Comparison of ENCODE assay signal across 26 cellular contexts in the genomic region with DNA sequence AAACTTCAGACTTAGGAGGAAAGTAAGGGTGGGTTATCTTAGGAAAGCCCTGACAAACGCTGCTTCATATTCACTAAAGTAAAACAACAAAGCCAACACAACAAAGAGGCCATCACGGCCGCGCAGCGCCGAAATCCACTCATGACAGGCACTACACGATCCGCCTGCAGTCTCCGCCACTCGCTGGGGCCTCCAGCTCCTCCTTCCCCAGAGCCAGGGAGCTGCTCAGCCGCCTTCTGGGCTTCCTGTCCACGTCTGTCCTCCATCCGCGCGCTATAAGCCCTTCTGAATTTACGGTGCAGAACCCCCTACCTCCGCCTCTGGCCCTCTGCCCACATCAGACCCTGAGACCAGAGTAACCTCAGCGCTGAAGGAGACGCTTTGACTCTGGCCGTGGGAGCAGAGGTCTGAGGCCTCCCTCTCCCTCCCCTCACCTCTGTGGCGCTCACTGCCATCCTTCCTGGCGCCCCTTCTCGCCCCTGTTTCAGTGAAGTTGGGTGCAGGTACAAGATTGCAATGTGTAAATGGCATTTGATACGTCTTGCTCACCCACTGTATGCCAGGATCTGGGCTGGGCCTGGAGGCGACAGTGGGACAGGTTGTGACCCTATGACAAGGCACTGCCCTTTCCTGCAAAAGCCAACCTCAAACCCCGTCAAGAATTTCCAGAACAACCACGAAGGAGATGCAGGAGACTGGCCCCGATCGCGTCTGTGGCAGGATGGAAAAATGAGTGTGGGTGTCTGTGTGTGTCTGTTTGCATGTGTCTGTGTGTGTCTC.
A peak's percentile ranks its signal among the peaks of the same experiment; 100 is the strongest.
DNase-seq lines count a peak whose midpoint lies in the region; ATAC-seq, FAIRE-seq and TF ChIP-seq lines count a peak whose summit lies in the region.
"Had no signal": no experiment of that assay in that cellular context is flagged by ENCODE, and none has a peak within 500 bp of the region (broad histone marks: within the 10 kb centered on the region; RNA-seq: fewer than 3 reads in every experiment).

No MANE protein-coding gene starts in this region.

- no peak overlapping the region for H2AK5ac ChIP-seq in H9 (ENCODE audit: insufficient read length, low read length)
- H2AK5ac ChIP-seq in trophoblast cell (ENCODE audit: low read length), result no peak overlapping the region

- no peaks in the 10 kb centered on the region; the same call in 1 of the 2 replicates for H3K27me3 Mint-ChIP-seq in H9 (ENCODE audit: low read depth)
- H3K27me3 Mint-ChIP-seq: activated B cell treated with CpG ODN at 0.5 μM for 24 hours had no signal

- H3K4me2 ChIP-seq in BLaER1 (peak overlapping the region; percentile 68), H9 (ENCODE audit: insufficient read depth, insufficient read length, low read length) (no peak overlapping the region), trophoblast cell (ENCODE audit: low read length) (no peak overlapping the region)

- H2AFZ ChIP-seq in H9 (ENCODE audit: low read length), result no peak overlapping the region
- H2AFZ ChIP-seq in trophoblast cell (ENCODE audit: insufficient read depth, low read length, poor library complexity), result no peak overlapping the region

- DNase-seq in H9, result no peak
- DNase-seq in kidney, result peak; percentile 53
- DNase-seq in trophoblast cell, result no peak
- no peak for DNase-seq in colonic mucosa
- DNase-seq in NCI-H1417 (lab: John Stamatoyannopoulos, UW), result no peak
- DNase-seq: activated B cell treated with CpG ODN at 0.5 μM for 24 hours; activated naive CD4-positive, alpha-beta T cell treated with anti-CD3 and anti-CD28 coated beads, Interleukin-2, amount 50 U/mL, for 16 hours; activated T-cell treated with anti-CD3 and anti-CD28 coated beads, Interleukin-2, amount 50 U/mL, for 1 hour; caudate nucleus; erythroblast; foreskin keratinocyte; HCEC 1CT; hypothalamus; NCI-H1694; NCI-H2171; NCI-H526 treated with DMSO at 0.1 percent for 48 hours; RPMI8226; T1000 had no signal

- WGBS in H9 (ENCODE audit: extremely low coverage, insufficient read length, low lambda C conversion rate), result no CpG with 5 or more reads among the region's 30 CpGs
- WGBS in trophoblast cell (ENCODE audit: extremely low coverage, insufficient coverage, insufficient read length), result no CpG with 5 or more reads among the region's 30 CpGs

- H3K56ac ChIP-seq in H9 (ENCODE audit: insufficient read length, low read depth, low read length), result no peak overlapping the region

- H3K36me3 ChIP-seq in BLaER1 (no peaks in the 10 kb centered on the region), kidney (ENCODE audit: control insufficient read depth in 1 of 2, insufficient read depth in 2 of 2, low read length in 2 of 2) (no peaks in the 10 kb centered on the region), trophoblast cell (ENCODE audit: control insufficient read depth in 1 of 2, insufficient read depth in 2 of 2, low read length in 2 of 2) (no peaks in the 10 kb centered on the region), colonic mucosa (no peaks in the 10 kb centered on the region)
- H3K36me3 ChIP-seq: vagina had no signal

- H3K4me1 ChIP-seq in BLaER1, result peaks cover 36% of the 10 kb centered on the region
- no peaks in the 10 kb centered on the region for H3K4me1 ChIP-seq in H9 (ENCODE audit: insufficient read depth, low read length)
- H3K4me1 ChIP-seq in kidney (ENCODE audit: control insufficient read depth in 1 of 2, insufficient read depth in 1 of 2, low read depth in 1 of 2, low read length in 2 of 2), result no peaks in the 10 kb centered on the region
- peaks cover 0 to under 1% of the 10 kb centered on the region in 2 experiments for H3K4me1 ChIP-seq in trophoblast cell (ENCODE audit: control insufficient read depth in 1 of 2, insufficient read depth in 2 of 2, low read length in 2 of 2)
- H3K4me1 ChIP-seq in colonic mucosa, result no peaks in the 10 kb centered on the region
- H3K4me1 ChIP-seq: foreskin keratinocyte had no signal

- H3T11ph ChIP-seq in H9 (ENCODE audit: low read length), result no peak overlapping the region

- H4K8ac ChIP-seq in H9 (replicated peaks; ENCODE audit: insufficient read length, low read depth, low read length) (no peak overlapping the region), trophoblast cell (ENCODE audit: low read depth, low read length) (no peak overlapping the region)

- 0 out of 2 replicates have a peak, but pooled peaks cover 8% of the 10 kb centered on the region for H3K27me3 ChIP-seq in BLaER1
- no peaks in the 10 kb centered on the region for H3K27me3 ChIP-seq in H9 (ENCODE audit: insufficient read depth, low read length)
- no peaks in the 10 kb centered on the region for H3K27me3 ChIP-seq in trophoblast cell (ENCODE audit: insufficient read depth, low read length)
- no peaks in the 10 kb centered on the region for H3K27me3 ChIP-seq in colonic mucosa
- H3K27me3 ChIP-seq: foreskin keratinocyte, vagina had no signal

- no peak overlapping the region for H2BK20ac ChIP-seq in H9 (ENCODE audit: low read depth, low read length, poor library complexity, severe bottlenecking)

- H3K14ac ChIP-seq in H9 (ENCODE audit: insufficient read depth, low read length) (no peak overlapping the region), trophoblast cell (ENCODE audit: low read length) (no peak overlapping the region)

- H3K18ac ChIP-seq in H9 (ENCODE audit: insufficient read length, low read depth, low read length), result no peak overlapping the region
- no peak overlapping the region for H3K18ac ChIP-seq in trophoblast cell (ENCODE audit: low read length)

- no peak overlapping the region for H2BK15ac ChIP-seq in H9 (ENCODE audit: low read depth, low read length)

- H3K23ac ChIP-seq in H9 (ENCODE audit: insufficient read length, low read depth, low read length), result no peak overlapping the region
- no peak overlapping the region for H3K23ac ChIP-seq in trophoblast cell (ENCODE audit: low read length)

- no peak overlapping the region for H3K4me3 Mint-ChIP-seq in H9
- H3K4me3 Mint-ChIP-seq: activated B cell treated with CpG ODN at 0.5 μM for 24 hours had no signal

- no peaks in the 10 kb centered on the region for H3K23me2 ChIP-seq in H9 (ENCODE audit: insufficient read length, low read depth, low read length, poor library complexity, severe bottlenecking)

- intact Hi-C loops in kidney (cut with DNase I), result no loop called here
- intact Hi-C loops in colonic mucosa (cut with DNase I), result no loop called here

- no peaks in the 10 kb centered on the region for H3K9me3 Mint-ChIP-seq in H9
- H3K9me3 Mint-ChIP-seq: activated B cell treated with CpG ODN at 0.5 μM for 24 hours had no signal

- H4K12ac ChIP-seq in trophoblast cell (ENCODE audit: low read depth, low read length), result no peak overlapping the region

- H3K27ac ChIP-seq in BLaER1, result no peak overlapping the region
- H3K27ac ChIP-seq in H9 (ENCODE audit: insufficient read length, low read depth, low read length), result no peak overlapping the region
- H3K27ac ChIP-seq in kidney (ENCODE audit: low read depth in 2 of 2, low read length in 2 of 2), result no peak overlapping the region
- H3K27ac ChIP-seq in trophoblast cell (ENCODE audit: low read depth, low read length), result no peak overlapping the region
- no peak overlapping the region for H3K27ac ChIP-seq in colonic mucosa
- H3K27ac ChIP-seq: foreskin keratinocyte, vagina had no signal

- H3K79me1 ChIP-seq in H9 (ENCODE audit: insufficient read depth, low read depth, low read length, poor library complexity, severe bottlenecking), result no peaks in the 10 kb centered on the region
- H3K79me1 ChIP-seq in trophoblast cell (ENCODE audit: low read length), result no peaks in the 10 kb centered on the region

- FAIRE-seq in kidney (lab: Jason Lieb, UNC), result no peak
- FAIRE-seq: G401.6, GM18507 had no signal

- ATAC-seq in GM18907 (IDR thresholded peaks at IDR 0.05; ENCODE audit: unreplicated experiment), result no peak
- ATAC-seq in GM19467 (IDR thresholded peaks at IDR 0.05; ENCODE audit: unreplicated experiment), result no peak
- ATAC-seq: foreskin keratinocyte, right cardiac atrium had no signal

- TF ChIP-seq CTCF in H9 (conservative IDR thresholded peaks at IDR 0.05), result no peak
- TF ChIP-seq CTCF in kidney (IDR thresholded peaks at IDR 0.05; ENCODE audit: borderline replicate concordance, extremely low read depth, insufficient read depth), result no peak
- TF ChIP-seq CTCF in colonic mucosa (IDR thresholded peaks at IDR 0.05), result no peak

- H3K79me2 ChIP-seq in H9 (ENCODE audit: insufficient read depth, low read length) (no peaks in the 10 kb centered on the region), trophoblast cell (ENCODE audit: control insufficient read depth, insufficient read depth, low read length, poor library complexity) (no peaks in the 10 kb centered on the region)

- no peaks in the 10 kb centered on the region; a peak in 1 of 7 replicates for H3K36me3 Mint-ChIP-seq in H9 (ENCODE audit: insufficient read depth in 1 of 3, low read depth in 3 of 3)

- H3K9ac ChIP-seq in BLaER1, result no peak overlapping the region
- no peak overlapping the region for H3K9ac ChIP-seq in H9 (ENCODE audit: extremely low read depth, insufficient read length, low read length)
- no peak overlapping the region for H3K9ac ChIP-seq in kidney (ENCODE audit: low read length in 2 of 2)
- no peak overlapping the region for H3K9ac ChIP-seq in trophoblast cell (ENCODE audit: low read length)
- H3K9ac ChIP-seq in colonic mucosa (ENCODE audit: low read depth in 2 of 2, low read length in 2 of 2), result no peak overlapping the region

- H2BK120ac ChIP-seq in H9 (ENCODE audit: low read depth, low read length, poor library complexity, severe bottlenecking), result no peak overlapping the region
- H2BK120ac ChIP-seq in trophoblast cell (ENCODE audit: insufficient read depth, low read length, poor library complexity), result no peak overlapping the region

- H3K27ac Mint-ChIP-seq in H9, result peak overlapping the region; percentile 0 to 49 (median 27); a peak in 4 of 7 replicates
- H3K27ac Mint-ChIP-seq: activated B cell treated with CpG ODN at 0.5 μM for 24 hours had no signal

- no peak overlapping the region for H2BK5ac ChIP-seq in H9 (ENCODE audit: insufficient read length, low read length)
- no peak overlapping the region for H2BK5ac ChIP-seq in trophoblast cell (ENCODE audit: low read depth, low read length, poor library complexity)

- no peak overlapping the region for H3K4ac ChIP-seq in H9 (ENCODE audit: low read depth, low read length)
- no peak overlapping the region for H3K4ac ChIP-seq in trophoblast cell (ENCODE audit: low read depth, low read length)

- H3K4me3 ChIP-seq in BLaER1 (no peak overlapping the region), kidney (ENCODE audit: low read length in 2 of 2) (no peak overlapping the region), trophoblast cell (ENCODE audit: low read depth, low read length) (peak overlapping the region; percentile 18), colonic mucosa (no peak overlapping the region)
- H3K4me3 ChIP-seq: lung, vagina had no signal

- H4K20me1 ChIP-seq in BLaER1 (no peaks in the 10 kb centered on the region), H9 (ENCODE audit: control insufficient read depth, insufficient read depth, insufficient read length) (no peaks in the 10 kb centered on the region)

- H3K4me1 Mint-ChIP-seq in H9, result peaks cover 12 to 25% of the 10 kb centered on the region in 2 experiments
- H3K4me1 Mint-ChIP-seq: activated B cell treated with CpG ODN at 0.5 μM for 24 hours had no signal

- H3K9me3 ChIP-seq in BLaER1 (no peaks in the 10 kb centered on the region), H9 (ENCODE audit: control insufficient read depth, low read depth, low read length) (no peaks in the 10 kb centered on the region), kidney (ENCODE audit: control insufficient read depth in 1 of 2, low read length in 2 of 2) (no peaks in the 10 kb centered on the region), trophoblast cell (ENCODE audit: insufficient read depth, low read depth, low read length) (peaks cover under 1% of the 10 kb centered on the region), colonic mucosa (no peaks in the 10 kb centered on the region)
- H3K9me3 ChIP-seq: vagina had no signal

- no peak overlapping the region for H4K5ac ChIP-seq in H9 (ENCODE audit: insufficient read length, low read depth, low read length)

- H2BK12ac ChIP-seq in H9 (ENCODE audit: insufficient read length, low read depth, low read length), result no peak overlapping the region
- no peak overlapping the region for H2BK12ac ChIP-seq in trophoblast cell (ENCODE audit: low read length)

- H4K91ac ChIP-seq in H9 (ENCODE audit: insufficient read length, low read depth, low read length) (no peak overlapping the region), trophoblast cell (ENCODE audit: low read depth, low read length) (no peak overlapping the region)
